9 cellular contexts compared by ENCODE assay signal in the genomic region with DNA sequence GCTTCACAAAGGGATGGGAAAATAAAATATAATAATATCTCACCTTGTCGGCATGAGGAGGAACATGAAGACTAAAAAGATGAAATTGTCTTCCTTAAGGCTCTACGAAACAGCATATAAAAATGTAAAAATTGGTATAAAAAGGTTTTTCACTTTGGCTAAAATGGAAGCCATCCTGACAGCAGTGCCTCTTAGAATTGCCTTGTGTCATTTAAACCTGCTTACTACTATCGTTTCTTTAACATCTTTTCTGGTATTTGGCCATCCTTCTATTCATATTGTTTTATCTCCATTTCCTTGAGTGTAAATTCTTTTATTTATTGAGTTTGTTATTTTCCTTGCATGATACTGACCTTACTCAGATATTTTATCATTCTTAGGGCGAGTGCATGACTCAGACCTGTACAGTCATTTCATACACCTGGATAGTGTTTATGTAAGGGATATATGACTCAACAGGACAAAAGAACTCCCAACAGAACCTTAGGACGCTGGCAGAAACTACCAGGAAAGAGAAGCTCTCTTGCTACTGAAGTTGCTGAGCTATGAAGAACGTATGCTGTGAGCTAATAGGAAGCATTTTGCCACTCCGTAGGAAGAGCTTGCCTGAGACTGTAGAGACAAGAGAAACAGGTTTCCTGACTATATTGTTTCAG. TPM values are rescaled to one million over a fixed set of nuclear protein-coding genes. Genes with fewer than 3 reads are reported as not detected.
DNase-seq lines count a peak whose midpoint lies in the region; ATAC-seq and TF ChIP-seq lines count a peak whose summit lies in the region.
"Had no signal": no experiment of that assay in that cellular context is flagged by ENCODE, and none has a peak within 500 bp of the region (broad histone marks: within the 10 kb centered on the region; RNA-seq: fewer than 3 reads in every experiment).

No MANE protein-coding gene starts in this region.

- H3K27me3 ChIP-seq in AG04450 (ENCODE audit: control insufficient read depth, insufficient read depth, low read length) (peaks cover 3% of the 10 kb centered on the region), HUES48 (ENCODE audit: control insufficient read depth, insufficient read depth, low read length) (no peaks in the 10 kb centered on the region), breast epithelium (no peaks in the 10 kb centered on the region), lung (ENCODE audit: control insufficient read depth, insufficient read depth) (no peaks in the 10 kb centered on the region)

- ATAC-seq in lung (ENCODE audit: insufficient read depth, low FRiP score) (peak; percentile 64), HG02973 (IDR thresholded peaks at IDR 0.05; ENCODE audit: unreplicated experiment) (no peak)

- TF ChIP-seq CTCF in AG04450 (IDR thresholded peaks at IDR 0.05; ENCODE audit: low read depth, low read length) (no peak), breast epithelium (IDR thresholded peaks at IDR 0.05) (no peak), lung (IDR thresholded peaks at IDR 0.05; ENCODE audit: control extremely low read depth, extremely low read depth) (no peak)

- CTCF ChIA-PET in AG04450 (lab: Charles Lee): interaction anchor here (1.9 kb wide), 1 partner anchor 176 kb away, joined by 5 read pairs; no protein-coding TSS in a partner anchor

- DNase-seq in AG04450 (ENCODE audit: low read depth, low spot score) (peak; percentile 65), breast epithelium (ENCODE audit: low spot score in 2 of 2) (peak in 1 of 2 donors; percentile 27), lung (ENCODE audit: low spot score) (peak; percentile 29), caudate nucleus (lab: John Stamatoyannopoulos, UW) (no peak), NCI-H1048 (lab: John Stamatoyannopoulos, UW) (no peak), cerebellar nuclear complex (lab: John Stamatoyannopoulos, UW) (no peak)
- DNase-seq: mesendoderm had no signal

- H3K4me1 ChIP-seq in HUES48 (ENCODE audit: control insufficient read depth, insufficient read depth, low read length): peaks cover 10% of the 10 kb centered on the region
- H3K4me1 ChIP-seq in breast epithelium: no peaks in the 10 kb centered on the region
- H3K4me1 ChIP-seq in lung (ENCODE audit: control insufficient read depth in 2 of 2, insufficient read depth in 2 of 2, low read length in 2 of 2): no peaks in the 10 kb centered on the region

- POLR2A ChIA-PET in AG04450 (lab: Yijun Ruan, JAX): no interaction called here

- H3K4me3 ChIP-seq in AG04450 (ENCODE audit: low read depth, low read length): no peak overlapping the region
- no peak overlapping the region for H3K4me3 ChIP-seq in HUES48 (ENCODE audit: low read depth, low read length)
- H3K4me3 ChIP-seq in breast epithelium: no peak overlapping the region
- no peak overlapping the region for H3K4me3 ChIP-seq in lung

- 65 to 78% methylated on average over 7 of the region's 7 CpGs for WGBS in lung, 2 donors

- TF ChIP-seq POLR2A in breast epithelium (IDR thresholded peaks at IDR 0.05): no peak

- H3K36me3 ChIP-seq in HUES48 (ENCODE audit: control insufficient read depth, insufficient read depth, low read length): no peaks in the 10 kb centered on the region
- no peaks in the 10 kb centered on the region for H3K36me3 ChIP-seq in breast epithelium
- no peaks in the 10 kb centered on the region for H3K36me3 ChIP-seq in lung (ENCODE audit: control insufficient read depth in 2 of 2, insufficient read depth in 2 of 2, low read length in 2 of 2)

- intact Hi-C loops in breast epithelium (cut with DNase I; ENCODE audit: low total_unique reads): no loop called here

- H3K27ac ChIP-seq in AG04450 (ENCODE audit: low read depth, low read length): peak overlapping the region; percentile 49
- H3K27ac ChIP-seq in HUES48 (ENCODE audit: low read depth, low read length): peak overlapping the region; percentile 36
- H3K27ac ChIP-seq in breast epithelium: peak overlapping the region; percentile 78 to 80
- H3K27ac ChIP-seq in lung (ENCODE audit: low read depth in 1 of 2, low read length in 1 of 2): no peak overlapping the region
- H3K27ac ChIP-seq in caudate nucleus (ENCODE audit: low read depth, low read length): no peak overlapping the region

- H3K9me3 ChIP-seq in AG04450 (ENCODE audit: control insufficient read depth, insufficient read depth, low read length) (peaks cover 9% of the 10 kb centered on the region), HUES48 (ENCODE audit: control insufficient read depth, insufficient read depth, low read length) (no peaks in the 10 kb centered on the region), breast epithelium (no peaks in the 10 kb centered on the region), lung (ENCODE audit: control insufficient read depth in 2 of 2, insufficient read depth in 1 of 2, low read length in 1 of 2) (no peaks in the 10 kb centered on the region)

- no peak overlapping the region for H3K9ac ChIP-seq in HUES48 (ENCODE audit: low read depth, low read length)

RNA-seq across cellular contexts. Expression of gene CDKN2AIP, which starts 5.8 kb away (rescaled TPM):
- 12.0 and 15.7 TPM in 2 replicates for polyA plus RNA-seq in AG04450 (2011; rRNA removed)
- polyA minus RNA-seq in AG04450 (2011; rRNA and poly(A)+ RNA removed): 7.3 and 9.9 TPM in 2 replicates
- 10 to 100 TPM; 22.2 to 37.3 (median 23.3) TPM for total RNA-seq in breast epithelium
- 10 to 100 TPM; 12.6 to 19.6 TPM for total RNA-seq in lung
- polyA plus RNA-seq in lung: 10 to 100 TPM in 1 of 2 donors, 1 to 10 TPM in 1; 9.1 to 10.1 TPM

Comparison
In these comparisons a context has a peak if more than half of its experiments do, and no peak if none do; other contexts are left out.
1. DNase-seq: peak in AG04450 (single experiment) and lung (single experiment); none in caudate nucleus (0 of 61), NCI-H1048 (single experiment) and cerebellar nuclear complex (0 of 2).
2. H3K27ac ChIP-seq: peak in AG04450 (single experiment), HUES48 (single experiment) and breast epithelium (2 of 2); none in lung (0 of 2) and caudate nucleus (single experiment).